21 cellular contexts compared by ENCODE assay signal in genomic region chr6:2534406-2535139, GRCh38.
DNase-seq lines count a peak whose midpoint lies in the region; ATAC-seq, FAIRE-seq and TF ChIP-seq lines count a peak whose summit lies in the region.
"Had no signal": no experiment of that assay in that cellular context is flagged by ENCODE, and none has a peak within 500 bp of the region (broad histone marks: within the 10 kb centered on the region; RNA-seq: fewer than 3 reads in every experiment).

No MANE protein-coding gene starts in this region.

- WGBS in heart left ventricle, 4 donors = 42 to 60% (median 45%) methylated on average over 5 of the region's 5 CpGs
- WGBS in HepG2 (ENCODE audit: low lambda C conversion rate) = 36% methylated on average over 5 of the region's 5 CpGs

- no peak for TF ChIP-seq EP300 in HepG2 (IDR thresholded peaks at IDR 0.05; ENCODE audit: low read depth in 2 of 2, low read length in 2 of 2)
- no peak for TF ChIP-seq EP300 in HepG2 (CRISPR knock-in tag; IDR thresholded peaks at IDR 0.05; ENCODE audit: borderline replicate concordance)

- peaks cover 0 to 20% (median 0%) of the 10 kb centered on the region in 12 donors for H3K4me1 ChIP-seq in heart left ventricle
- peaks cover 7% of the 10 kb centered on the region for H3K4me1 ChIP-seq in left ventricle myocardium inferior
- H3K4me1 ChIP-seq in HepG2 (ENCODE audit: insufficient read depth, low read length) = no peaks in the 10 kb centered on the region
- H3K4me1 ChIP-seq: gastrocnemius medialis, SJCRH30, upper lobe of right lung had no signal

- TF ChIP-seq POLR2A in heart left ventricle (IDR thresholded peaks at IDR 0.05) (no peak), HepG2 (IDR thresholded peaks at IDR 0.05; ENCODE audit: insufficient read depth in 1 of 2, low read depth in 2 of 2, low read length in 2 of 2) (no peak), GM18505 (IDR thresholded peaks at IDR 0.05; ENCODE audit: borderline replicate concordance, extremely low read depth, insufficient read depth, insufficient read length) (no peak)

- no peak for FAIRE-seq in HepG2 (lab: Jason Lieb, UNC)
- FAIRE-seq: A204.1 had no signal

- ATAC-seq in heart left ventricle (peak in 3 of 4 donors; percentile 39 to 46 (median 39)), HepG2 (no peak), GM18505 (IDR thresholded peaks at IDR 0.05; ENCODE audit: unreplicated experiment) (no peak)
- ATAC-seq: gastrocnemius medialis; natural killer cell treated with Interleukin-12 subunit alpha and Interleukin-12 subunit beta and Interleukin-15 and Interleukin-18, amount 100 ng/mL, for 72 hours; upper lobe of right lung had no signal

- H3K9me3 ChIP-seq in heart left ventricle (peaks cover 0 to 10% (median 2%) of the 10 kb centered on the region in 12 donors), left ventricle myocardium inferior (replicated peaks) (peaks cover 17% of the 10 kb centered on the region), HepG2 (ENCODE audit: low read length) (no peaks in the 10 kb centered on the region)
- H3K9me3 ChIP-seq: gastrocnemius medialis, SJCRH30, upper lobe of right lung had no signal

- H2AFZ ChIP-seq in HepG2 (ENCODE audit: low read length) = no peak overlapping the region

- H3K27me3 ChIP-seq in heart left ventricle (peaks cover 0 to 11% (median 0%) of the 10 kb centered on the region in 9 donors), left ventricle myocardium inferior (ENCODE audit: low read depth) (no peaks in the 10 kb centered on the region), HepG2 (ENCODE audit: control insufficient read depth in 1 of 2, insufficient read depth in 2 of 2, low read length in 2 of 2) (peaks cover 1 to 31% of the 10 kb centered on the region in 2 experiments; a peak in 3 of 5 replicates)
- H3K27me3 ChIP-seq: gastrocnemius medialis, SJCRH30 had no signal

- H3K4me2 ChIP-seq in HepG2 (ENCODE audit: low read depth, low read length) = no peak overlapping the region

- in situ Hi-C loops in HepG2 (cut with HindIII; ENCODE audit: extremely low pct_ligation_motif_present, low pct_unique_long_range_greater_than_20kb) = no loop called here

- H3K27ac ChIP-seq in heart left ventricle = no peak overlapping the region
- H3K27ac ChIP-seq in left ventricle myocardium inferior (replicated peaks) = no peak overlapping the region
- H3K27ac ChIP-seq in HepG2 (ENCODE audit: extremely low read length, insufficient read depth, low read length) = no peak overlapping the region
- H3K27ac ChIP-seq: gastrocnemius medialis, SJCRH30, spleen, upper lobe of right lung had no signal

- CTCF ChIA-PET in HepG2 (lab: Yijun Ruan, JAX; ENCODE audit: low intra/inter-chr PET ratio, low total read pairs) = no interaction called here

- no peak for TF ChIP-seq RAD21 in HepG2 (CRISPR knock-in tag; IDR thresholded peaks at IDR 0.05)

- H3K4me3 ChIP-seq in heart left ventricle = no peak overlapping the region
- no peak overlapping the region for H3K4me3 ChIP-seq in left ventricle myocardium inferior
- no peak overlapping the region for H3K4me3 ChIP-seq in cardiac fibroblast (replicated peaks in 1 of 2; ENCODE audit: low read depth in 2 of 2, low read length in 2 of 2)
- H3K4me3 ChIP-seq in HepG2 (replicated peaks in 1 of 3; ENCODE audit: insufficient read depth in 1 of 3, low read depth in 2 of 3, low read length in 3 of 3) = no peak overlapping the region
- H3K4me3 ChIP-seq: gastrocnemius medialis, SJCRH30, spleen, upper lobe of right lung had no signal

- POLR2A ChIA-PET in HepG2 (lab: Yijun Ruan, JAX) = no interaction called here

- BruUV-seq in HepG2 (replicated peaks; lab: Mats Ljungman, UMichigan) = no TSS peak

- TF ChIP-seq CTCF in heart left ventricle (IDR thresholded peaks at IDR 0.05) (no peak), left ventricle myocardium inferior (IDR thresholded peaks at IDR 0.05; ENCODE audit: borderline replicate concordance) (no peak), cardiac fibroblast (IDR thresholded peaks at IDR 0.05; ENCODE audit: low read depth, low read length) (no peak), HepG2 (CRISPR knock-in tag; IDR thresholded peaks at IDR 0.05) (no peak)

- H3K36me3 ChIP-seq in heart left ventricle (no peaks in the 10 kb centered on the region), left ventricle myocardium inferior (no peaks in the 10 kb centered on the region), HepG2 (replicated peaks in 1 of 2; ENCODE audit: control insufficient read depth in 1 of 2, insufficient read depth in 2 of 2, low read length in 2 of 2) (no peaks in the 10 kb centered on the region)
- H3K36me3 ChIP-seq: gastrocnemius medialis, SJCRH30, spleen, upper lobe of right lung had no signal

- intact Hi-C loops in heart left ventricle (cut with DNase I) = no loop called here
- intact Hi-C loops in left ventricle myocardium inferior (cut with micrococcal nuclease) = no loop called here
- intact Hi-C loops in HepG2 (cut with micrococcal nuclease; ENCODE audit: unreplicated experiment) = no loop called here
- intact Hi-C loops in posterior vena cava (cut with DNase I) = no loop called here

- DNase-seq in heart left ventricle = no peak
- DNase-seq in left ventricle myocardium inferior = no peak
- DNase-seq in cardiac fibroblast (ENCODE audit: low read depth in 2 of 2) = peak; percentile 25 to 29
- DNase-seq in HepG2 (ENCODE audit: low spot score) = no peak
- DNase-seq in ureter (ENCODE audit: low spot score) = no peak
- no peak for DNase-seq in NCI-H1092 treated with DMSO at 0.1 percent for 48 hours (lab: John Stamatoyannopoulos, UW)
- no peak for DNase-seq in posterior vena cava (ENCODE audit: low spot score)
- DNase-seq: activated CD4-positive, alpha-beta T cell treated with anti-CD3 and anti-CD28 coated beads, Interleukin-2, amount 50 U/mL, for 4 hours; activated gamma-delta T cell treated with Interleukin-2 at 50 U/mL for 16 hours; CD4-positive, alpha-beta T cell; DMS79; endodermal cell; gastrocnemius medialis; HCEC 1CT; NCI-H526; SJCRH30; spleen; upper lobe of right lung had no signal

- no peaks in the 10 kb centered on the region for H3K79me2 ChIP-seq in HepG2 (ENCODE audit: insufficient read depth, low read length)

- no peaks in the 10 kb centered on the region for H4K20me1 ChIP-seq in HepG2 (ENCODE audit: insufficient read depth, low read length)

- no peak overlapping the region for H3K9ac ChIP-seq in HepG2 (ENCODE audit: insufficient read depth, low read depth, low read length)

TF ChIP-seq in HepG2, 621 proteins besides CTCF, POLR2A, EP300 and RAD21:
- TF ChIP-seq ATF7 (IDR thresholded peaks at IDR 0.05) (peak; percentile 77), ATF7 (CRISPR knock-in tag; IDR thresholded peaks at IDR 0.05) (no peak), E2F2 (CRISPR knock-in tag; IDR thresholded peaks at IDR 0.05; ENCODE audit: borderline replicate concordance) (no peak), CREB1 (IDR thresholded peaks at IDR 0.05) (peak; percentile 27; the same call in 1 of the 2 replicates), CREB1 (CRISPR knock-in tag; IDR thresholded peaks at IDR 0.05) (no peak), KLF16 (CRISPR knock-in tag; IDR thresholded peaks at IDR 0.05) (no peak)

Comparison
In these comparisons a context has a peak if more than half of its experiments do, and no peak if none do; other contexts are left out.
1. ATAC-seq: peak in heart left ventricle (3 of 4); none in HepG2 (single experiment) and GM18505 (single experiment).
2. DNase-seq: peak in cardiac fibroblast (2 of 2); none in heart left ventricle (0 of 5), left ventricle myocardium inferior (single experiment), HepG2 (single experiment), ureter (single experiment), NCI-H1092 treated with DMSO at 0.1 percent for 48 hours (single experiment) and posterior vena cava (single experiment).